In the genomic region with DNA sequence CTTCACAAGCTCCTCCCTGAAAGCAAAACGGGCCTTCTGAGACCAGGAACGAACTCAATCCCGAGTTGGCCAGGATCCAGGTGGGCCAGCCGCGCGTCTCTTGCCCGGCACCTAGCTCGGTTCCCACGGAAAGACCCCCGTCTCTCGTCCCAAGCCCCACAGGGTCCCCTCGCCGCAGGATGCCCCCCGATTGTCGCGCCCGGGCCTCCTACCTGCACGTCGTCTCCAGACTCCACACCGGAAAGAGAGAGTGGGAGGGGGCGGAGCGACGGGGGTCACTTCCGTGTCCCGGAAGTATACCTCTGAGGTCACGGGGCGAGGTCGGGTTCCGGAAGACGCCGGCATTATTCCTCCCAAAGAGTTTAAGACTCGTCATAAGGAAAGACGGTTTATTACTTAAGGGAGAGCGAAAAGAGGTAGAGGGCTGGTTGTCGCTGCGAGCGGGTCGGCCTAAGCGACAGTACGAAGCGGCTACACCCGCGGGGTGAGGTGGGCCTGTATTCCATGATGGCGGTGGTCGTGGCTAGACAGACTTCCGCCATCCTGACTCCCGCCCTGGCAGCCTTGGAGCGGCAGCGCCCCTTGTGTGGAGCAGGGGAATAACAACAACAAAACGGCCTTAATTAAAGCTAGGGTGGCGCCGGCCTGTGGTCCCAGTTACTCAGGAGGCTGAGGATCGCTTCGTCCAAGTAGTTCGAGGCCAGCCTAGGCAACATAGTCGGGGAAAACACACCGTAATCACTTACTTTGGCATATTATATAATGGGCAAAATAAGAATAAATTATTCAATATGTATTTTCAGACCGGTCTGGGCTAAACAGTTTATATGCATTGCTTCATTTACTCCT, we compare ENCODE assay signal across 8 cellular contexts. TPM values are rescaled to one million over a fixed set of nuclear protein-coding genes. Genes with fewer than 3 reads are reported as not detected.
DNase-seq lines count a peak whose midpoint lies in the region; ATAC-seq and TF ChIP-seq lines count a peak whose summit lies in the region.

RPS14 (minus strand) TSS at position 249 of the 849 bp plus-strand sequence. CDS start 2,006 bp downstream, outside the sequence.

- no peaks in the 10 kb centered on the region for H3K27me3 Mint-ChIP-seq in IgD-negative memory B cell

- no peaks in the 10 kb centered on the region for H3K9me3 ChIP-seq in muscle layer of colon (ENCODE audit: low read length)

- peak within 1 kb of the TSS; percentile 96 to 100 (median 99) for H3K27ac Mint-ChIP-seq in IgD-negative memory B cell

- no peaks in the 10 kb centered on the region for H3K36me3 Mint-ChIP-seq in IgD-negative memory B cell

- H3K4me1 ChIP-seq in muscle layer of colon (ENCODE audit: insufficient read depth, low read length), result peaks cover 16% of the 10 kb centered on the region

- H3K4me3 ChIP-seq in muscle layer of colon (ENCODE audit: low read depth in 1 of 2, low read length in 2 of 2), result peak within 1 kb of the TSS; percentile 78 to 89

- H3K9me3 Mint-ChIP-seq in IgD-negative memory B cell, result no peaks in the 10 kb centered on the region

- peak; percentile 93 for TF ChIP-seq POLR2A in erythroblast (IDR thresholded peaks at IDR 0.05; ENCODE audit: low read length)

- no peaks in the 10 kb centered on the region for H3K27me3 ChIP-seq in muscle layer of colon (ENCODE audit: control insufficient read depth in 1 of 2, insufficient read depth in 2 of 2, low read length in 2 of 2)

- peak within 1 kb of the TSS; percentile 87 for H3K27ac ChIP-seq in muscle layer of colon (ENCODE audit: low read depth, low read length)

- H3K4me1 Mint-ChIP-seq in IgD-negative memory B cell, result peaks cover 12 to 24% (median 16%) of the 10 kb centered on the region in 3 donors

- peak within 1 kb of the TSS; percentile 98 for H3K9ac ChIP-seq in muscle layer of colon (ENCODE audit: low read length)

- H3K36me3 ChIP-seq in muscle layer of colon (ENCODE audit: insufficient read depth, low read length), result peaks cover 33% of the 10 kb centered on the region

- peak; percentile 95 for ATAC-seq in GM21529 (IDR thresholded peaks at IDR 0.05; ENCODE audit: unreplicated experiment)

- DNase-seq in DMS153 treated with DMSO at 0.1 percent for 48 hours (lab: John Stamatoyannopoulos, UW; ENCODE audit: unreplicated experiment), result peak; percentile 58
- DNase-seq in OCI-M1 (lab: John Stamatoyannopoulos, UW), result peak; percentile 96
- DNase-seq in activated T-cell treated with anti-CD3 and anti-CD28 coated beads for 4 hours, result peak; percentile 94
- DNase-seq in erythroblast (lab: John Stamatoyannopoulos, UW), result peak; percentile 96 to 97
- DNase-seq in stimulated activated CD8-positive, alpha-beta memory T cell treated with anti-CD3 and anti-CD28 coated beads, Interleukin-7, amount 100 ng/mL, for 24 hours (ENCODE audit: low read depth), result peak; percentile 92

- H3K4me3 Mint-ChIP-seq in IgD-negative memory B cell, result peak within 1 kb of the TSS; percentile 95 to 99 (median 98)

RNA-seq across cellular contexts. Expression of gene RPS14, which starts in this region (rescaled TPM):
- polyA plus RNA-seq in IgD-negative memory B cell, result 7,694 TPM

Comparison
In these comparisons a context has a peak if more than half of its experiments do, and no peak if none do; other contexts are left out.
1. Peak in every context shown above with its lines: DNase-seq, ATAC-seq, H3K4me3 ChIP-seq and H3K27ac ChIP-seq.